In the genomic region with DNA sequence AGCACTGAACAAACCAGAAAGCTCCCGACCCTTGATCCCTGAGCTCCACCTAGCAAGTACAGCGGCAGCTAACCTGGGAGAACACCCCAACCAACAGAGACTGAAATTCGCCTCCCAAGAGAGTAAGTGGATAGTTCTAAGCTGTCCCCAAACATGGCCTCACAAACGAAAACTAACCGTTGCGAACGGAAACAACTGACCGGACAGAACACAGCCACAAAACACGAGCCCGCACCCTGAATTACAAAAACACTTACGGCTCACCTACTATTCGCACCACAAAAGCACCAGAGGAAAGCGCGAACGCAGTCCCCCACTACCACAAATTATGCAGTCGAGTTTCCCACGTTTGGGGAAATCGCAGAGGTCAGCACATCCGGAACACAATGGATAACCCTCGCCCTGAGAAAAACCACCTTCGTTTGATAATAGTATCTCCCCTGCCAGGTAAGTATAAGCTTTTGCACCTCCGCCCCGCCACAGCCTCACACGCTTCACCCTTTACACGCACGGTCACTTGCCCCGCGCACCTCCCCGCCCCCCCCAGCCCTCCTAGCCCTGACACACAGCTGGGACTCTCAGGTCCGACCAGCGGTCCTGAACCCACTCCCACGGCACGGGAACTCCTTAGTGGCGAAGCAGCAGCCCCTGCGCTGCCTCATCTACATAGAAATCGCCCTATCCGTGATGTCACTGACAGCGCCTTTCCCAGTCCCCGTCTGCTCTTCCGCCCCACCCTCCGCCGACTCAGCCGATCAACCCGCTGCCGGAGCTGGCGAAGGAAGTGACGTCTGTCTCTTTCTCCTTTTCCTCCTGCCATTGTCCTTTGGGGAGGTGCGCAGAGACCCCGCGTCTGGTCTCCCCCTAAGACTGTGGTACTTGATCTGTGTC, we compare ENCODE assay signal across 8 cellular contexts. TPM values are rescaled to one million over a fixed set of nuclear protein-coding genes. Genes with fewer than 3 reads are reported as not detected.
DNase-seq lines count a peak whose midpoint lies in the region; ATAC-seq and TF ChIP-seq lines count a peak whose summit lies in the region.
"Not testable (repeated sequence)": the region's sequence is repeated elsewhere in the genome, so short reads cannot be mapped to it uniquely, and the experiment has no call there.

No MANE protein-coding gene starts in this region.

- H3K4me3 Mint-ChIP-seq in CD4-positive, CD25-positive, alpha-beta regulatory T cell: peak overlapping the region; percentile 90 to 98 (median 95)
- H3K4me3 Mint-ChIP-seq in activated CD4-positive, alpha-beta memory T cell treated with anti-CD3 and anti-CD28 coated beads, Interleukin-2, amount 10 ng/mL, durations not matched to agents 7 days and 5 days: peak overlapping the region; percentile 78

- POLR2A ChIA-PET in activated CD4-positive, alpha-beta memory T cell treated with anti-CD3 and anti-CD28 coated beads, Interleukin-2, amount 10 ng/mL, durations not matched to agents 7 days and 5 days (lab: Charles Lee): interaction anchor here (0.7 to 1.4 kb wide), 3 partner anchors 91 to 334 kb away, joined by 4 to 26 read pairs (median 4); partner anchors contain the start of gene SRGAP2C

- peak overlapping the region; percentile 51 for H3K4me3 ChIP-seq in CD4-positive, CD25-positive, alpha-beta regulatory T cell (ENCODE audit: low read depth, low read length)
- H3K4me3 ChIP-seq in dorsolateral prefrontal cortex: peak overlapping the region in 53 of 59 donors; percentile 16 to 68 (median 46)

- not testable (repeated sequence) for TF ChIP-seq CTCF in dorsolateral prefrontal cortex (IDR thresholded peaks at IDR 0.05 in 54 of 56, conservative IDR thresholded peaks at IDR 0.05 in 2 of 56; ENCODE audit: low read depth in 1 of 56, partially characterized antibody in 56 of 56)

- H3K27ac Mint-ChIP-seq in CD4-positive, CD25-positive, alpha-beta regulatory T cell: peak overlapping the region; percentile 93 to 100 (median 96)
- H3K27ac Mint-ChIP-seq in activated CD4-positive, alpha-beta memory T cell treated with anti-CD3 and anti-CD28 coated beads, Interleukin-2, amount 10 ng/mL, durations not matched to agents 7 days and 5 days: peak overlapping the region; percentile 87

- CTCF ChIA-PET in activated CD4-positive, alpha-beta memory T cell treated with anti-CD3 and anti-CD28 coated beads, Interleukin-2, amount 10 ng/mL, durations not matched to agents 7 days and 5 days (lab: Charles Lee): not testable (repeated sequence)

- not testable (repeated sequence) for H3K27me3 Mint-ChIP-seq in CD4-positive, CD25-positive, alpha-beta regulatory T cell; activated CD4-positive, alpha-beta memory T cell treated with anti-CD3 and anti-CD28 coated beads, Interleukin-2, amount 10 ng/mL, durations not matched to agents 7 days and 5 days

- H3K9me3 Mint-ChIP-seq in CD4-positive, CD25-positive, alpha-beta regulatory T cell; activated CD4-positive, alpha-beta memory T cell treated with anti-CD3 and anti-CD28 coated beads, Interleukin-2, amount 10 ng/mL, durations not matched to agents 7 days and 5 days: not testable (repeated sequence)

- not testable (repeated sequence) for H3K36me3 Mint-ChIP-seq in CD4-positive, CD25-positive, alpha-beta regulatory T cell; activated CD4-positive, alpha-beta memory T cell treated with anti-CD3 and anti-CD28 coated beads, Interleukin-2, amount 10 ng/mL, durations not matched to agents 7 days and 5 days (ENCODE audit: low read depth)

- H3K9me3 ChIP-seq in CD4-positive, CD25-positive, alpha-beta regulatory T cell (ENCODE audit: control insufficient read depth in 2 of 2, low read length in 2 of 2): not testable (repeated sequence)

- not testable (repeated sequence) for H3K4me1 ChIP-seq in CD4-positive, CD25-positive, alpha-beta regulatory T cell (ENCODE audit: control insufficient read depth, insufficient read depth, low read length, poor library complexity, severe bottlenecking)

- H3K27ac ChIP-seq in CD4-positive, CD25-positive, alpha-beta regulatory T cell (ENCODE audit: insufficient read depth, low read length, poor library complexity, severe bottlenecking): peak overlapping the region; percentile 76
- H3K27ac ChIP-seq in dorsolateral prefrontal cortex: peak overlapping the region in 45 of 59 donors; percentile 1 to 94 (median 74)

- not testable (repeated sequence) for H3K27me3 ChIP-seq in CD4-positive, CD25-positive, alpha-beta regulatory T cell (ENCODE audit: control insufficient read depth, insufficient read depth, low read length); dorsolateral prefrontal cortex

- intact Hi-C loops in dorsolateral prefrontal cortex (cut with DNase I): not testable (repeated sequence)

- H3K4me1 Mint-ChIP-seq in CD4-positive, CD25-positive, alpha-beta regulatory T cell: peaks cover 0 to 21% (median 11%) of the 10 kb centered on the region in 4 donors
- H3K4me1 Mint-ChIP-seq in activated CD4-positive, alpha-beta memory T cell treated with anti-CD3 and anti-CD28 coated beads, Interleukin-2, amount 10 ng/mL, durations not matched to agents 7 days and 5 days: peaks cover 29% of the 10 kb centered on the region

- H3K36me3 ChIP-seq in CD4-positive, CD25-positive, alpha-beta regulatory T cell (ENCODE audit: control insufficient read depth, insufficient read depth, low read length): not testable (repeated sequence)

- peak in 2 of 3 donors; percentile 77 to 81 for DNase-seq in CD4-positive, CD25-positive, alpha-beta regulatory T cell
- DNase-seq in HUDEP-2 (lab: John Stamatoyannopoulos, UW; ENCODE audit: unreplicated experiment in 76 of 76) (peak in 75 of 76 experiments; percentile 7 to 95 (median 78)), NOMO-1 treated with DMSO at 0.1 percent for 48 hours (lab: John Stamatoyannopoulos, UW; ENCODE audit: unreplicated experiment) (peak; percentile 81), dorsolateral prefrontal cortex (peak in 9 of 10 donors; percentile 50 to 89 (median 81)), medulla oblongata (ENCODE audit: extremely low spot score) (peak; percentile 91)
- peak; percentile 93 for DNase-seq in activated CD4-positive, alpha-beta memory T cell treated with anti-CD3 and anti-CD28 coated beads, Interleukin-2, amount 10 ng/mL, durations not matched to agents 7 days and 5 days
- DNase-seq in stimulated activated CD4-positive, alpha-beta T cell treated with anti-CD3 and anti-CD28 coated beads, Interleukin-2, amount 100 ng/mL, for 48 hours: peak; percentile 67 to 81

- ATAC-seq in CD4-positive, CD25-positive, alpha-beta regulatory T cell (ENCODE audit: low read depth in 2 of 2): peak; percentile 78 to 80
- peak; percentile 78 for ATAC-seq in GM19455 (IDR thresholded peaks at IDR 0.05; ENCODE audit: unreplicated experiment)

RNA-seq across cellular contexts. Expression of gene PPIAL4A, which starts 38.8 kb away (rescaled TPM):
- total RNA-seq in CD4-positive, CD25-positive, alpha-beta regulatory T cell: not detected
- under 1 TPM in 1 of 4 donors, not detected in 3; 0.33 TPM for polyA plus RNA-seq in CD4-positive, CD25-positive, alpha-beta regulatory T cell
- total RNA-seq in activated CD4-positive, alpha-beta memory T cell treated with anti-CD3 and anti-CD28 coated beads, Interleukin-2, amount 10 ng/mL, durations not matched to agents 7 days and 5 days: not detected
- total RNA-seq in dorsolateral prefrontal cortex: 1 to 10 TPM in 1 of 120 experiments, not detected in 119; 1.2 TPM

Comparison
In these comparisons a context has a peak if more than half of its experiments do, and no peak if none do; other contexts are left out.
1. Peak in every context shown above with its lines: DNase-seq, ATAC-seq, H3K4me3 ChIP-seq and H3K27ac ChIP-seq.